22 cellular contexts compared by ENCODE assay signal in the genomic region with DNA sequence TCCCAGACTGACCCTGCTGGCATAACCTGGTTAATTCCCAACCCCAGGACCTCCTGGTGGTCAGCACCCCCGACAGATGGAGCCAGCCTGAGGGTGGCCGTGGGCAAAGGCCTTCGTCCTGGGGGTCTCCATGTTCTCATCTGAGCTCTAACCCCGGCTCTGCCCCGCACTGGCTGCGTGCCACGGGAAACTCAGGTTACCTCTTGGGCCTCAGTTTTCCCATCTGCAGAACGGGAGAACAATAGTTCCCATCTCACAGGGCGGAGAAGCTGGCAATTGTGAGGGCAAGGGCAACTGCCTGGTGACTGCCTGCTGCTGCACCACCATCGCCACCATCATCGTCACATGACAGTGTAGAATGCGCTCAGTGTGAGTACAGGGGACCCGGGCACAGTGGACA.
DNase-seq lines count a peak whose midpoint lies in the region; TF ChIP-seq lines count a peak whose summit lies in the region.
"Had no signal": no experiment of that assay in that cellular context is flagged by ENCODE, and none has a peak within 500 bp of the region (broad histone marks: within the 10 kb centered on the region; RNA-seq: fewer than 3 reads in every experiment).

No MANE protein-coding gene starts in this region.

- H2BK5ac ChIP-seq in neuronal stem cell (ENCODE audit: low read length) = no peak overlapping the region

- DNase-seq in RWPE1 (ENCODE audit: low spot score) (no peak), adrenal gland (no peak), neuronal stem cell (ENCODE audit: low spot score) (no peak), substantia nigra (lab: John Stamatoyannopoulos, UW) (no peak), NCI-H1105 treated with DMSO at 0.1 percent for 48 hours (lab: John Stamatoyannopoulos, UW) (no peak), DMS114 treated with DMSO at 0.1 percent for 48 hours (lab: John Stamatoyannopoulos, UW; ENCODE audit: unreplicated experiment) (no peak)
- DNase-seq in activated naive CD4-positive, alpha-beta T cell treated with Interleukin-2 at 50 U/mL for 16 hours = no peak
- no peak for DNase-seq in stimulated activated CD4-positive, alpha-beta T cell treated with anti-CD3 and anti-CD28 coated beads, Interleukin-4, amount 100 ng/mL, for 4 hours
- DNase-seq: CD8-positive, alpha-beta memory T cell; DMS 273 treated with DMSO at 0.1 percent for 48 hours; DMS79 treated with DMSO at 0.1 percent for 48 hours; GF-D8; GOT3; Kasumi-1; MG63; NCI-H1694; NCI-H2029 treated with DMSO at 0.1 percent for 48 hours; NCI-H526 treated with DMSO at 0.1 percent for 48 hours; PC-9; SHP77 had no signal

- H3K9me3 ChIP-seq in adrenal gland (replicated peaks in 1 of 3) (no peaks in the 10 kb centered on the region), neuronal stem cell (replicated peaks in 1 of 2; ENCODE audit: control insufficient read depth in 2 of 2, insufficient read depth in 1 of 2, low read depth in 1 of 2, low read length in 2 of 2) (no peaks in the 10 kb centered on the region)
- H3K9me3 ChIP-seq: HAP-1, MG63 had no signal

- H3K36me3 ChIP-seq in adrenal gland (replicated peaks in 1 of 2) (peaks cover 0 to 74% of the 10 kb centered on the region in 2 donors), neuronal stem cell (replicated peaks in 1 of 2; ENCODE audit: control insufficient read depth in 2 of 2, insufficient read depth in 2 of 2, low read length in 2 of 2) (peaks cover 22 to 26% of the 10 kb centered on the region in 2 donors)

- no peak overlapping the region for H2AFZ ChIP-seq in neuronal stem cell (ENCODE audit: low read length)
- H2AFZ ChIP-seq: PC-9 had no signal

- no peak overlapping the region for H2BK12ac ChIP-seq in neuronal stem cell (ENCODE audit: low read length)

- peak overlapping the region; percentile 31 for H3K14ac ChIP-seq in neuronal stem cell (ENCODE audit: low read length)

- POLR2A ChIA-PET in RWPE1 (lab: Yijun Ruan, JAX; ENCODE audit: low non-redundant PET) = no interaction called here

- H3K9ac ChIP-seq in neuronal stem cell (ENCODE audit: low read depth, low read length, poor library complexity) = peak overlapping the region; percentile 44

- no peak overlapping the region for H2AK5ac ChIP-seq in neuronal stem cell (ENCODE audit: low read depth, low read length)

- TF ChIP-seq CTCF in RWPE1 (conservative IDR thresholded peaks at IDR 0.05; ENCODE audit: low read depth) (no peak), adrenal gland (IDR thresholded peaks at IDR 0.05) (no peak)

- no peak overlapping the region for H4K91ac ChIP-seq in neuronal stem cell (ENCODE audit: low read depth, low read length, poor library complexity)

- WGBS in adrenal gland, 4 donors = 87 to 94% (median 92%) methylated on average over 11 to 13 of the region's 13 CpGs
- WGBS in neuronal stem cell (ENCODE audit: extremely low coverage in 2 of 2, insufficient read length in 2 of 2, insufficient replicate concordance in 1 of 2), 2 donors = no CpG with 5 or more reads among the region's 13 CpGs

- H3K4me3 ChIP-seq in adrenal gland (no peak overlapping the region), neuronal stem cell (ENCODE audit: low read length in 2 of 2) (peak overlapping the region in 1 of 2 donors; percentile 22)
- H3K4me3 ChIP-seq: HAP-1, MG63, PC-9 had no signal

- no peak overlapping the region for H2BK15ac ChIP-seq in neuronal stem cell (ENCODE audit: low read length)

- H2BK120ac ChIP-seq in neuronal stem cell (ENCODE audit: low read depth, low read length) = no peak overlapping the region

- peaks cover 39 to 72% of the 10 kb centered on the region in 2 donors for H3K4me1 ChIP-seq in adrenal gland (replicated peaks in 1 of 2)
- peaks cover 0 to 4% of the 10 kb centered on the region in 2 donors for H3K4me1 ChIP-seq in neuronal stem cell (ENCODE audit: control insufficient read depth in 2 of 2, insufficient read depth in 1 of 2, low read depth in 1 of 2, low read length in 2 of 2)
- H3K4me1 ChIP-seq: HAP-1 had no signal

- peak overlapping the region; percentile 93 for H3K27ac ChIP-seq in RWPE1
- peak overlapping the region in 3 of 5 donors; percentile 28 to 96 (median 93) for H3K27ac ChIP-seq in adrenal gland
- no peak overlapping the region for H3K27ac ChIP-seq in neuronal stem cell (replicated peaks; ENCODE audit: low read length)
- H3K27ac ChIP-seq in substantia nigra (ENCODE audit: low read depth, low read length, poor library complexity, severe bottlenecking) = peak overlapping the region; percentile 79
- H3K27ac ChIP-seq: C4-2B, PC-9 had no signal

- CTCF ChIA-PET in RWPE1 (lab: Yijun Ruan, JAX) = interaction anchor here (0.5 to 0.6 kb wide), 3 partner anchors 10 to 360 kb away, joined by 3 to 5 read pairs (median 3); no protein-coding TSS in a partner anchor

- H3K4ac ChIP-seq in neuronal stem cell (ENCODE audit: low read length) = no peak overlapping the region

- no peak overlapping the region for H3K23ac ChIP-seq in neuronal stem cell (ENCODE audit: low read depth, low read length, poor library complexity)

- H3K4me2 ChIP-seq in neuronal stem cell (ENCODE audit: insufficient read depth, low read length, poor library complexity, severe bottlenecking) = no peak overlapping the region
- H3K4me2 ChIP-seq: PC-9 had no signal

- intact Hi-C loops in adrenal gland (cut with DNase I) = loop anchor here (10.0 kb wide), 1 partner anchor 392 kb away; no protein-coding TSS in a partner anchor

- H3K18ac ChIP-seq in neuronal stem cell (ENCODE audit: low read length) = peak overlapping the region; percentile 80

- peaks cover 8% of the 10 kb centered on the region for H3K79me1 ChIP-seq in neuronal stem cell (ENCODE audit: low read depth, low read length)

- no peak overlapping the region for H4K8ac ChIP-seq in neuronal stem cell (ENCODE audit: low read depth, low read length)

- no peaks in the 10 kb centered on the region for H3K27me3 ChIP-seq in adrenal gland
- H3K27me3 ChIP-seq in neuronal stem cell (ENCODE audit: control insufficient read depth in 3 of 3, insufficient read depth in 3 of 3, low read depth in 1 of 3, low read length in 3 of 3) = no peaks in the 10 kb centered on the region
- H3K27me3 ChIP-seq: MG63 had no signal

- TF ChIP-seq POLR2A in adrenal gland (IDR thresholded peaks at IDR 0.05) = no peak
